ENCODE assay signal across 13 cellular contexts in genomic region chr12:80857311-80857710, GRCh38.
"Had no signal": no experiment of that assay in that cellular context is flagged by ENCODE, and none has a peak within 500 bp of the region (broad histone marks: within the 10 kb centered on the region; RNA-seq: fewer than 3 reads in every experiment).

No MANE protein-coding gene starts in this region.

- H3K9me3 Mint-ChIP-seq: mesothelial cell of epicardium had no signal

- H3K27me3 Mint-ChIP-seq: naive thymus-derived CD8-positive, alpha-beta T cell had no signal

- H3K4me3 Mint-ChIP-seq: mesothelial cell of epicardium; naive thymus-derived CD8-positive, alpha-beta T cell had no signal

- DNase-seq: activated effector memory CD4-positive, alpha-beta T cell treated with Interleukin-2 at 50 U/mL for 16 hours; activated T-cell treated with anti-CD3 and anti-CD28 coated beads, Interleukin-2, amount 50 U/mL, for 1 hour; effector CD4-positive, alpha-beta T cell; gastrocnemius medialis; heart right ventricle; kidney; naive thymus-derived CD8-positive, alpha-beta T cell; sigmoid colon; stimulated activated CD4-positive, alpha-beta T cell treated with anti-CD3 and anti-CD28 coated beads, Interleukin-2, amount 100 ng/mL, for 48 hours; stimulated activated naive CD8-positive, alpha-beta T cell treated with anti-CD3 and anti-CD28 coated beads, Interleukin-15, Interleukin-2, amounts not matched to agents 100 U/mL and 50 U/mL, for 24 hours; upper lobe of left lung had no signal

- H3K36me3 Mint-ChIP-seq: activated naive CD4-positive, alpha-beta T cell treated with anti-CD3 and anti-CD28 coated beads, Interleukin-2, amount 50 U/mL, for 72 hours; mesothelial cell of epicardium; naive thymus-derived CD8-positive, alpha-beta T cell had no signal

- H3K27ac Mint-ChIP-seq: activated naive CD4-positive, alpha-beta T cell treated with anti-CD3 and anti-CD28 coated beads, Interleukin-2, amount 50 U/mL, for 72 hours; mesothelial cell of epicardium; naive thymus-derived CD8-positive, alpha-beta T cell had no signal

- H3K4me1 Mint-ChIP-seq: naive thymus-derived CD8-positive, alpha-beta T cell had no signal

- H3K4me3 ChIP-seq: gastrocnemius medialis, heart right ventricle, sigmoid colon, upper lobe of left lung had no signal
